ENCODE assay signal across 8 cellular contexts in the genomic region with DNA sequence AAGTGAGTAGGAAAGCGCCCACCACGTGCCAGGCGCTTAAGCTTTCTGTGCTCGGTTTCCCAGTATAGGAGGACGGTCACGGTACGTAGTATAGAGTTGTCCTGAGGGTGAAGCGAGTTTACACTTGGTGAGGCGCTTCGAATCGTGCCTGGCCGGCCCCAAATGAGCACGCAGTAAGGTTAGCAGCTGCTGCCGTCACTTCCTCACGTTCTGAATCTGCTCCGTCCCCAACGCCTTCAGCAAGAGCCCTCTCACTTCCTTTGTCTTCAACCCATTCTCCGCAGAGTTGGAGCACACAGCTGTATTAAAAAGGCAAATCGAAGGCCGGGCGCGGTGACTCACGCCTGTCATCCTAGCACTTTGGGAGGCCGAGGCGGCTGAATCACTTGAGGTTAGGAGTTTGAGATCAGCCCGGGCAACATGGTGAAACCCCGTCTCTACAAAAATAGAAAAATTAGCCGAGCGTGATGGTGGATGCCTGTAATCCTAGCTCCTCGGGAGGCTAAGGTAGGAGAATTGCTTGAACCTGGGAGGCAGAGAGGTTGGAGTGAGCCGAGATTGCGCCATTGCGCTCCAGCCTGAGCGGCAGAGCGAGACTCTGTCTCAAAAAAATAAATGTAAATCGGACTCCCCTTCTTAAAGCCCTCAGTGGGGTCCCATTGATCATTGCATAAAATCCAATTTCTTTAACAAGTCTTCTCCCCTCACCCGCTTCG. TPM values are rescaled to one million over a fixed set of nuclear protein-coding genes. Genes with fewer than 3 reads are reported as not detected.
DNase-seq lines count a peak whose midpoint lies in the region.

No MANE protein-coding gene starts in this region.

- DNase-seq in G401 (ENCODE audit: low spot score), result peak; percentile 62
- no peak for DNase-seq in H7
- DNase-seq in MG63, result peak; percentile 79
- DNase-seq in T-helper 2 cell, result peak; percentile 32 to 94 (median 79)
- peak in 34 of 58 donors; percentile 13 to 60 (median 33) for DNase-seq in anterior cingulate cortex (lab: John Stamatoyannopoulos, UW)
- DNase-seq in iPS DF 6.9 (ENCODE audit: low read depth, low spot score), result no peak
- DNase-seq in 8988T, result no peak

- peak overlapping the region; percentile 79 to 86 (median 85) for H3K9ac ChIP-seq in skeletal muscle tissue (ENCODE audit: low read depth in 1 of 3, low read length in 3 of 3)

- WGBS in iPS DF 6.9 (ENCODE audit: insufficient coverage, insufficient read length), result no CpG with 5 or more reads among the region's 38 CpGs

- peaks cover 3% of the 10 kb centered on the region; the same call in 1 of the 2 replicates for H3K36me3 ChIP-seq in H7 (replicated peaks; ENCODE audit: control insufficient read depth, insufficient read depth, low read length)
- H3K36me3 ChIP-seq in MG63, result peaks cover 5% of the 10 kb centered on the region
- no peaks in the 10 kb centered on the region; the same call in 1 of the 2 replicates for H3K36me3 ChIP-seq in iPS DF 6.9 (ENCODE audit: control insufficient read depth, insufficient read depth, low read length)
- H3K36me3 ChIP-seq in skeletal muscle tissue (ENCODE audit: control insufficient read depth in 3 of 3, insufficient read depth in 3 of 3, low read length in 3 of 3), result no peaks in the 10 kb centered on the region

- in situ Hi-C loops in G401 (cut with HindIII; ENCODE audit: low sequenced_read_pairs), result no loop called here

- H3K27ac ChIP-seq in iPS DF 6.9 (ENCODE audit: low read length), result no peak overlapping the region
- peak overlapping the region; percentile 90 for H3K27ac ChIP-seq in skeletal muscle tissue (ENCODE audit: low read depth, low read length)

- peak overlapping the region; percentile 91 for H3K4me3 ChIP-seq in H7 (ENCODE audit: insufficient read depth, low read depth, low read length)
- H3K4me3 ChIP-seq in MG63, result peak overlapping the region; percentile 70
- peak overlapping the region; percentile 87 for H3K4me3 ChIP-seq in iPS DF 6.9 (ENCODE audit: low read length)
- H3K4me3 ChIP-seq in skeletal muscle tissue (ENCODE audit: low read length in 3 of 3), result peak overlapping the region; percentile 69 to 94 (median 92)

- H3K9me3 ChIP-seq in MG63 (no peaks in the 10 kb centered on the region), iPS DF 6.9 (ENCODE audit: control insufficient read depth, insufficient read depth, low read length) (no peaks in the 10 kb centered on the region), skeletal muscle tissue (ENCODE audit: control insufficient read depth in 3 of 3, low read length in 3 of 3) (no peaks in the 10 kb centered on the region)

- H3K27me3 ChIP-seq in H7 (ENCODE audit: control insufficient read depth, insufficient read depth, low read length), result no peaks in the 10 kb centered on the region
- no peaks in the 10 kb centered on the region for H3K27me3 ChIP-seq in MG63
- H3K27me3 ChIP-seq in iPS DF 6.9 (ENCODE audit: control insufficient read depth, insufficient read depth, low read length), result no peaks in the 10 kb centered on the region
- no peaks in the 10 kb centered on the region for H3K27me3 ChIP-seq in skeletal muscle tissue (ENCODE audit: control insufficient read depth in 3 of 3, insufficient read depth in 3 of 3, low read length in 3 of 3)

- H3K4me1 ChIP-seq in iPS DF 6.9 (ENCODE audit: control insufficient read depth, insufficient read depth, low read length) (no peaks in the 10 kb centered on the region), skeletal muscle tissue (ENCODE audit: control insufficient read depth in 3 of 3, insufficient read depth in 3 of 3, low read length in 3 of 3) (peaks cover 11 to 32% (median 24%) of the 10 kb centered on the region in 3 donors)

RNA-seq across cellular contexts. Expression of gene TDP1, which starts 0.7 kb away (rescaled TPM):
- 61.9 and 62.4 TPM in 2 replicates for total RNA-seq in G401 (2014; rRNA removed; shearing (Covaris generic))
- total RNA-seq in H7 (2014; rRNA removed; shearing (Covaris generic)), result 59.5 and 75.4 TPM in 2 replicates
- total RNA-seq in MG63 (2014; rRNA removed; shearing (Covaris generic); ENCODE audit: low replicate concordance), result 14.6 and 41.1 TPM in 2 replicates
- total RNA-seq in skeletal muscle tissue, result 12.5 TPM

RNA-seq across cellular contexts. Expression of gene EFCAB11, which starts 1.9 kb away (rescaled TPM):
- total RNA-seq in G401 (2014; rRNA removed; shearing (Covaris generic)), result 5.6 and 17.6 TPM in 2 replicates
- 9.8 and 10.8 TPM in 2 replicates for total RNA-seq in H7 (2014; rRNA removed; shearing (Covaris generic))
- 3.8 and 4.6 TPM in 2 replicates for total RNA-seq in MG63 (2014; rRNA removed; shearing (Covaris generic); ENCODE audit: low replicate concordance)
- 7.3 TPM for total RNA-seq in skeletal muscle tissue

Comparison
In these comparisons a context has a peak if more than half of its experiments do, and no peak if none do; other contexts are left out.
1. DNase-seq: peak in G401 (single experiment), MG63 (single experiment), T-helper 2 cell (5 of 5) and anterior cingulate cortex (34 of 58); none in H7 (single experiment), iPS DF 6.9 (single experiment) and 8988T (single experiment).
2. Peak in every context shown above with its lines, with median percentiles within 50 percentile points of each other: H3K4me3 ChIP-seq.